ENCODE assay signal across 2 cellular contexts in the genomic region with DNA sequence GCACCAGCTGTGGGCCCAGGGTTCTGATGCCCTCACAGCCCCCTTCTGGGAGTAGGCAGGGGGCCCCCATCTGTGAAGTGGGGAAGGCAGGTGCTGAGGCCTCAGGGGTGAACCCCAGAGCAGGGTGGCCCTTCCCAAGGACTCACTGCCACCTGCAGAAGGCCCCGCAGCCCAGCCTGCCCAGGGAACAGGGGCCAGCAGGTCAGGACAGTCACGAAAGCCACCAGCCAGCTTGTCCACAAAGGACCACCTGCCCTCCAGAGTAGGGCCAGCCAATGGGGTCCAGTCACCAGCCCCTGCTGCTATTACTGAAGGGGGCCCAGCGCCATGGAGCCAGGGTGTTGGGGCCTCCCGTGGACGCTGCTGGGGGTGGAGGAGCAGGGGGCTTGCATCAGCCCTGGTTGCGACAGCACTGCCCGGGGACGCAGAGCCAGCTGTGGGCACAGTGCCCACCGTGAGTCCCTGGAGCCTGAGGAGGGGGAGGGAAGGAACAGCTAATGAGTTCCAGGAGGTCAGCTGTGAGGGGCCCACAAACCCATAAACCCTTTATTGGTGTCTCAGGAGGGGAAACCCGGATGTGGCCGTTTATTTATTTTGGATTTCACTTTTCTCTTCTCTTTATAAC.
TF ChIP-seq lines count a peak whose summit lies in the region.

No MANE protein-coding gene starts in this region.

TF ChIP-seq in IMR-90, 13 proteins besides CTCF, POLR2A, EP300 and RAD21:
- TF ChIP-seq MAZ (IDR thresholded peaks at IDR 0.05; ENCODE audit: borderline replicate concordance, low read depth, low read length), result peak; percentile 79; the same call in 1 of the 2 replicates
- TF ChIP-seq RCOR1 (IDR thresholded peaks at IDR 0.05; ENCODE audit: insufficient replicate concordance, low read length), result no peak
- TF ChIP-seq CEBPB (IDR thresholded peaks at IDR 0.05; ENCODE audit: low read depth, low read length), result peak; percentile 93

TF ChIP-seq in GM23338, 12 proteins besides CTCF, POLR2A, EP300 and RAD21:
- TF ChIP-seq POLR2AphosphoS5 (IDR thresholded peaks at IDR 0.05; ENCODE audit: low read depth), result no peak
- no peak for TF ChIP-seq JUNB (IDR thresholded peaks at IDR 0.05; ENCODE audit: unreplicated experiment)
- no peak for TF ChIP-seq ETS1 (IDR thresholded peaks at IDR 0.05)
- no peak for TF ChIP-seq EZH2phosphoT487 (IDR thresholded peaks at IDR 0.05; ENCODE audit: unreplicated experiment)
